Comparison of ENCODE assay signal across 1 cellular context in the genomic region with DNA sequence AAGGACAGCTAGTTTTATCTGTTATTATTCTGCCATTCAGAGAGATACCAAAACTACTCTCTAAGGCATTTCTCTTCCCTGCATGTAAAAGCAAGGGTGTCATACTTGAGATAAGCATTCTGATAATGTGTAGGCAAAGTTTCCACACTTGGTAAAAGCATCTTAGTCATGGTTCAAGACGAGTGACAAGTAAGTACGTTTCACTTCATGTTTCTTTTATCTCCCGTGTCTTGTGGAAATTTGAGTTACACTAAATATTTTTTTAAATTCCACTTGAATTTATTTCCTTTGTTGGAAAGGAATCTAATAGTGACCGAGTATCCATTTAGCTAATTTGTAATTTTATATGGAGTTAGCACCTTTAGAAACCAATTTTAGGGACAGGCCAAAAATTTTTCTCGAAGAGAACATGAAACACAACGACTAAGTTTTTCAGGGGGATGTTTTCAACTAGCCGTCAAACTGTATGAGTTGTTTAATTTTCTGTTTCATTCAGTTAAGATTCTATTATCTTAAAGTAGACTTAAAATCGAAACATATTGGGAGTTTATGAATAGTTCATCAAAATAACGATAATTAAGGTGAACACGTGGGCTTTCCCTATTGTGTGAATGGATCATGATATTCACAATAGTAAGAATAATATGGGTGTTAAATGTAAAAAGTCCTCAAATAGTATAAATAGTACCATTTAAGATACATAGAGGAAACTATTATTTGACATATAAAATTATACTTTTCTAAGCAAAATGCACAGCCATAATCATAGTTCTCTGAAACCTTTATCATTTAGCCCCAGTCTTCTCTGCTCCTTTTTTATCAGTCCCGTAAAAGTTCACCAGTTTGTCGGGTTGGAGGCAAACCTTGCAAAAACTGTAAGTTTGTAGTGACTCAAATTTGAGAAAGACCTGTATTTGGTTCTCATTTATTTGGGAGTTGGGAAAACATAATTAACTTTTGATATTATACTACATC.
TF ChIP-seq lines count a peak whose summit lies in the region.

No MANE protein-coding gene starts in this region.

TF ChIP-seq in K562, 482 proteins besides CTCF, POLR2A, EP300 and RAD21 (continued from another document and continues in another):
- TF ChIP-seq, protein P1, sequence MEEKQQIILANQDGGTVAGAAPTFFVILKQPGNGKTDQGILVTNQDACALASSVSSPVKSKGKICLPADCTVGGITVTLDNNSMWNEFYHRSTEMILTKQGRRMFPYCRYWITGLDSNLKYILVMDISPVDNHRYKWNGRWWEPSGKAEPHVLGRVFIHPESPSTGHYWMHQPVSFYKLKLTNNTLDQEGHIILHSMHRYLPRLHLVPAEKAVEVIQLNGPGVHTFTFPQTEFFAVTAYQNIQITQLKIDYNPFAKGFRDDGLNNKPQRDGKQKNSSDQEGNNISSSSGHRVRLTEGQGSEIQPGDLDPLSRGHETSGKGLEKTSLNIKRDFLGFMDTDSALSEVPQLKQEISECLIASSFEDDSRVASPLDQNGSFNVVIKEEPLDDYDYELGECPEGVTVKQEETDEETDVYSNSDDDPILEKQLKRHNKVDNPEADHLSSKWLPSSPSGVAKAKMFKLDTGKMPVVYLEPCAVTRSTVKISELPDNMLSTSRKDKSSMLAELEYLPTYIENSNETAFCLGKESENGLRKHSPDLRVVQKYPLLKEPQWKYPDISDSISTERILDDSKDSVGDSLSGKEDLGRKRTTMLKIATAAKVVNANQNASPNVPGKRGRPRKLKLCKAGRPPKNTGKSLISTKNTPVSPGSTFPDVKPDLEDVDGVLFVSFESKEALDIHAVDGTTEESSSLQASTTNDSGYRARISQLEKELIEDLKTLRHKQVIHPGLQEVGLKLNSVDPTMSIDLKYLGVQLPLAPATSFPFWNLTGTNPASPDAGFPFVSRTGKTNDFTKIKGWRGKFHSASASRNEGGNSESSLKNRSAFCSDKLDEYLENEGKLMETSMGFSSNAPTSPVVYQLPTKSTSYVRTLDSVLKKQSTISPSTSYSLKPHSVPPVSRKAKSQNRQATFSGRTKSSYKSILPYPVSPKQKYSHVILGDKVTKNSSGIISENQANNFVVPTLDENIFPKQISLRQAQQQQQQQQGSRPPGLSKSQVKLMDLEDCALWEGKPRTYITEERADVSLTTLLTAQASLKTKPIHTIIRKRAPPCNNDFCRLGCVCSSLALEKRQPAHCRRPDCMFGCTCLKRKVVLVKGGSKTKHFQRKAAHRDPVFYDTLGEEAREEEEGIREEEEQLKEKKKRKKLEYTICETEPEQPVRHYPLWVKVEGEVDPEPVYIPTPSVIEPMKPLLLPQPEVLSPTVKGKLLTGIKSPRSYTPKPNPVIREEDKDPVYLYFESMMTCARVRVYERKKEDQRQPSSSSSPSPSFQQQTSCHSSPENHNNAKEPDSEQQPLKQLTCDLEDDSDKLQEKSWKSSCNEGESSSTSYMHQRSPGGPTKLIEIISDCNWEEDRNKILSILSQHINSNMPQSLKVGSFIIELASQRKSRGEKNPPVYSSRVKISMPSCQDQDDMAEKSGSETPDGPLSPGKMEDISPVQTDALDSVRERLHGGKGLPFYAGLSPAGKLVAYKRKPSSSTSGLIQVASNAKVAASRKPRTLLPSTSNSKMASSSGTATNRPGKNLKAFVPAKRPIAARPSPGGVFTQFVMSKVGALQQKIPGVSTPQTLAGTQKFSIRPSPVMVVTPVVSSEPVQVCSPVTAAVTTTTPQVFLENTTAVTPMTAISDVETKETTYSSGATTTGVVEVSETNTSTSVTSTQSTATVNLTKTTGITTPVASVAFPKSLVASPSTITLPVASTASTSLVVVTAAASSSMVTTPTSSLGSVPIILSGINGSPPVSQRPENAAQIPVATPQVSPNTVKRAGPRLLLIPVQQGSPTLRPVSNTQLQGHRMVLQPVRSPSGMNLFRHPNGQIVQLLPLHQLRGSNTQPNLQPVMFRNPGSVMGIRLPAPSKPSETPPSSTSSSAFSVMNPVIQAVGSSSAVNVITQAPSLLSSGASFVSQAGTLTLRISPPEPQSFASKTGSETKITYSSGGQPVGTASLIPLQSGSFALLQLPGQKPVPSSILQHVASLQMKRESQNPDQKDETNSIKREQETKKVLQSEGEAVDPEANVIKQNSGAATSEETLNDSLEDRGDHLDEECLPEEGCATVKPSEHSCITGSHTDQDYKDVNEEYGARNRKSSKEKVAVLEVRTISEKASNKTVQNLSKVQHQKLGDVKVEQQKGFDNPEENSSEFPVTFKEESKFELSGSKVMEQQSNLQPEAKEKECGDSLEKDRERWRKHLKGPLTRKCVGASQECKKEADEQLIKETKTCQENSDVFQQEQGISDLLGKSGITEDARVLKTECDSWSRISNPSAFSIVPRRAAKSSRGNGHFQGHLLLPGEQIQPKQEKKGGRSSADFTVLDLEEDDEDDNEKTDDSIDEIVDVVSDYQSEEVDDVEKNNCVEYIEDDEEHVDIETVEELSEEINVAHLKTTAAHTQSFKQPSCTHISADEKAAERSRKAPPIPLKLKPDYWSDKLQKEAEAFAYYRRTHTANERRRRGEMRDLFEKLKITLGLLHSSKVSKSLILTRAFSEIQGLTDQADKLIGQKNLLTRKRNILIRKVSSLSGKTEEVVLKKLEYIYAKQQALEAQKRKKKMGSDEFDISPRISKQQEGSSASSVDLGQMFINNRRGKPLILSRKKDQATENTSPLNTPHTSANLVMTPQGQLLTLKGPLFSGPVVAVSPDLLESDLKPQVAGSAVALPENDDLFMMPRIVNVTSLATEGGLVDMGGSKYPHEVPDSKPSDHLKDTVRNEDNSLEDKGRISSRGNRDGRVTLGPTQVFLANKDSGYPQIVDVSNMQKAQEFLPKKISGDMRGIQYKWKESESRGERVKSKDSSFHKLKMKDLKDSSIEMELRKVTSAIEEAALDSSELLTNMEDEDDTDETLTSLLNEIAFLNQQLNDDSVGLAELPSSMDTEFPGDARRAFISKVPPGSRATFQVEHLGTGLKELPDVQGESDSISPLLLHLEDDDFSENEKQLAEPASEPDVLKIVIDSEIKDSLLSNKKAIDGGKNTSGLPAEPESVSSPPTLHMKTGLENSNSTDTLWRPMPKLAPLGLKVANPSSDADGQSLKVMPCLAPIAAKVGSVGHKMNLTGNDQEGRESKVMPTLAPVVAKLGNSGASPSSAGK (IDR thresholded peaks at IDR 0.05), result peak; percentile 59
- TF ChIP-seq, protein P2, sequence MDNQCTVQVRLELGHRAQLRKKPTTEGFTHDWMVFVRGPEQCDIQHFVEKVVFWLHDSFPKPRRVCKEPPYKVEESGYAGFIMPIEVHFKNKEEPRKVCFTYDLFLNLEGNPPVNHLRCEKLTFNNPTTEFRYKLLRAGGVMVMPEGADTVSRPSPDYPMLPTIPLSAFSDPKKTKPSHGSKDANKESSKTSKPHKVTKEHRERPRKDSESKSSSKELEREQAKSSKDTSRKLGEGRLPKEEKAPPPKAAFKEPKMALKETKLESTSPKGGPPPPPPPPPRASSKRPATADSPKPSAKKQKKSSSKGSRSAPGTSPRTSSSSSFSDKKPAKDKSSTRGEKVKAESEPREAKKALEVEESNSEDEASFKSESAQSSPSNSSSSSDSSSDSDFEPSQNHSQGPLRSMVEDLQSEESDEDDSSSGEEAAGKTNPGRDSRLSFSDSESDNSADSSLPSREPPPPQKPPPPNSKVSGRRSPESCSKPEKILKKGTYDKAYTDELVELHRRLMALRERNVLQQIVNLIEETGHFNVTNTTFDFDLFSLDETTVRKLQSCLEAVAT (IDR thresholded peaks at IDR 0.05), result peak; percentile 91 to 96
- TF ChIP-seq ZKSCAN1 (IDR thresholded peaks at IDR 0.05; ENCODE audit: low read depth, low read length) (no peak), TRIM28 (IDR thresholded peaks at IDR 0.05) (no peak), POLR2AphosphoS2 (IDR thresholded peaks at IDR 0.05; ENCODE audit: low read length) (no peak), ZNF23 (CRISPR knock-in tag; IDR thresholded peaks at IDR 0.05) (no peak), DIDO1 (tag; IDR thresholded peaks at IDR 0.05; ENCODE audit: low read depth) (no peak), CREM (IDR thresholded peaks at IDR 0.05; ENCODE audit: low read depth) (peak; percentile 76), MIER1 (IDR thresholded peaks at IDR 0.05; ENCODE audit: low read depth) (no peak), SETDB1 (IDR thresholded peaks at IDR 0.05; ENCODE audit: low read length) (no peak), ZNF511 (CRISPR knock-in tag; IDR thresholded peaks at IDR 0.05) (no peak), RAD51 (IDR thresholded peaks at IDR 0.05; ENCODE audit: borderline replicate concordance, low read depth) (no peak), MAZ (CRISPR knock-in tag; conservative IDR thresholded peaks at IDR 0.05 in 1 of 2, IDR thresholded peaks at IDR 0.05 in 1 of 2) (0 out of 4 replicates have a peak, but pooled peaks of 1 of the 2 experiments have one; percentile 18), ELF2 (CRISPR knock-in tag; IDR thresholded peaks at IDR 0.05) (no peak), HINFP (tag; conservative IDR thresholded peaks at IDR 0.05; ENCODE audit: low read depth) (no peak), NR2C1 (IDR thresholded peaks at IDR 0.05) (no peak), NR2C1 (tag; IDR thresholded peaks at IDR 0.05) (no peak), SNIP1 (IDR thresholded peaks at IDR 0.05; ENCODE audit: low read depth) (no peak), XRCC3 (IDR thresholded peaks at IDR 0.05) (no peak), HNRNPUL1 (IDR thresholded peaks at IDR 0.05; ENCODE audit: low read length) (no peak), ARID1B (IDR thresholded peaks at IDR 0.05) (peak; percentile 82), SMAD4 (CRISPR knock-in tag; conservative IDR thresholded peaks at IDR 0.05) (no peak), ZNF354B (CRISPR knock-in tag; IDR thresholded peaks at IDR 0.05) (no peak), ZKSCAN8 (CRISPR knock-in tag; IDR thresholded peaks at IDR 0.05) (no peak), NFE2 (IDR thresholded peaks at IDR 0.05; ENCODE audit: low read depth) (peak; percentile 92), IRF1 (CRISPR knock-in tag; IDR thresholded peaks at IDR 0.05; ENCODE audit: borderline replicate concordance) (no peak), ZNF830 (CRISPR knock-in tag; IDR thresholded peaks at IDR 0.05) (no peak), SMARCA5 (IDR thresholded peaks at IDR 0.05) (no peak), MYBL2 (IDR thresholded peaks at IDR 0.05; ENCODE audit: low read depth) (no peak), MYBL2 (CRISPR knock-in tag; IDR thresholded peaks at IDR 0.05; ENCODE audit: borderline replicate concordance) (no peak), CBFA2T3 (IDR thresholded peaks at IDR 0.05) (peak; percentile 70), STAT5B (CRISPR knock-in tag; IDR thresholded peaks at IDR 0.05) (no peak), FOXP1 (CRISPR knock-in tag; IDR thresholded peaks at IDR 0.05) (no peak), AFF4 (CRISPR knock-in tag; IDR thresholded peaks at IDR 0.05) (no peak), HDAC3 (IDR thresholded peaks at IDR 0.05; ENCODE audit: borderline replicate concordance, partially characterized antibody) (no peak)
- TF ChIP-seq, protein P3, sequence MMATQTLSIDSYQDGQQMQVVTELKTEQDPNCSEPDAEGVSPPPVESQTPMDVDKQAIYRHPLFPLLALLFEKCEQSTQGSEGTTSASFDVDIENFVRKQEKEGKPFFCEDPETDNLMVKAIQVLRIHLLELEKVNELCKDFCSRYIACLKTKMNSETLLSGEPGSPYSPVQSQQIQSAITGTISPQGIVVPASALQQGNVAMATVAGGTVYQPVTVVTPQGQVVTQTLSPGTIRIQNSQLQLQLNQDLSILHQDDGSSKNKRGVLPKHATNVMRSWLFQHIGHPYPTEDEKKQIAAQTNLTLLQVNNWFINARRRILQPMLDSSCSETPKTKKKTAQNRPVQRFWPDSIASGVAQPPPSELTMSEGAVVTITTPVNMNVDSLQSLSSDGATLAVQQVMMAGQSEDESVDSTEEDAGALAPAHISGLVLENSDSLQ (IDR thresholded peaks at IDR 0.05), result peak; percentile 74
